Comparison of ENCODE assay signal across 18 cellular contexts in the genomic region with DNA sequence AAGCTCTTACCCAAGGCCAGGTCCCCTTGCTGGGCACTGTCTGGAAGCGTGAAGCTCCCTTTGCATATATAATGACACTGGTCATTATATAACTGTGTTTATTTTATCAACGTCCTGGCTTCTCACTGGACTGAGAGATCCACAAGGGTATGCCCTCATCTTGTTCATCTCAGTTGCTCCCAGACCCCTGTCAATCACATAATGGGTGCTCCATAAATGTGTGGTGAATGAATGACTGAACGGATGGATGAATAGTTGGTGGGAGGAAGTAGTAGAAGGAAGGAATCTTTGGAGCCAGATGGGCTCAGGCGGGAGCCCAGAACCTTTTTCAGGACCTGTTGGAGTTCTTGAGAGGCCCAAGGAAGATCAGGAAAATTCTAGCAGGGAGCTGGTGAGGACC. TPM values are rescaled to one million over a fixed set of nuclear protein-coding genes. Genes with fewer than 3 reads are reported as not detected.
DNase-seq lines count a peak whose midpoint lies in the region; ATAC-seq, FAIRE-seq and TF ChIP-seq lines count a peak whose summit lies in the region.
"Had no signal": no experiment of that assay in that cellular context is flagged by ENCODE, and none has a peak within 500 bp of the region (broad histone marks: within the 10 kb centered on the region; RNA-seq: fewer than 3 reads in every experiment).

No MANE protein-coding gene starts in this region.

- no peaks in the 10 kb centered on the region for H3K27me3 ChIP-seq in CD8-positive, alpha-beta T cell (ENCODE audit: insufficient read depth, low read length)
- no peaks in the 10 kb centered on the region for H3K27me3 ChIP-seq in naive thymus-derived CD4-positive, alpha-beta T cell (ENCODE audit: control insufficient read depth in 2 of 2, insufficient read depth in 2 of 2, low read length in 2 of 2)

- H3K4me3 ChIP-seq in CD8-positive, alpha-beta T cell (ENCODE audit: low read depth, low read length): no peak overlapping the region
- no peak overlapping the region for H3K4me3 ChIP-seq in naive thymus-derived CD4-positive, alpha-beta T cell (ENCODE audit: low read length)
- no peak overlapping the region for H3K4me3 ChIP-seq in kidney (ENCODE audit: low read length in 2 of 2)
- H3K4me3 ChIP-seq: BLaER1 treated with 17β-estradiol and CSF1 and Interleukin-3, amounts not matched to agents 10 nM and 100 nM; GM23338 had no signal

- no peak for DNase-seq in activated naive CD8-positive, alpha-beta T cell treated with anti-CD3 and anti-CD28 coated beads, Interleukin-2, amount 10 ng/mL, durations not matched to agents 7 days and 5 days
- no peak for DNase-seq in activated naive CD8-positive, alpha-beta T cell treated with anti-CD3 and anti-CD28 coated beads for 36 hours
- no peak for DNase-seq in CD8-positive, alpha-beta T cell
- DNase-seq in naive thymus-derived CD4-positive, alpha-beta T cell: no peak
- DNase-seq in kidney: no peak
- no peak for DNase-seq in glutamatergic neuron
- DNase-seq: 8988T, GF-D8, HCEC 1CT, HFFc6 had no signal

- H3K36me3 Mint-ChIP-seq in activated naive CD8-positive, alpha-beta T cell treated with anti-CD3 and anti-CD28 coated beads, Interleukin-2, amount 10 ng/mL, durations not matched to agents 7 days and 5 days: no peaks in the 10 kb centered on the region
- no peaks in the 10 kb centered on the region for H3K36me3 Mint-ChIP-seq in activated naive CD8-positive, alpha-beta T cell treated with anti-CD3 and anti-CD28 coated beads for 36 hours
- no peaks in the 10 kb centered on the region for H3K36me3 Mint-ChIP-seq in CD8-positive, alpha-beta T cell
- no peaks in the 10 kb centered on the region for H3K36me3 Mint-ChIP-seq in naive thymus-derived CD4-positive, alpha-beta T cell
- no peaks in the 10 kb centered on the region for H3K36me3 Mint-ChIP-seq in glutamatergic neuron (ENCODE audit: unreplicated experiment)

- no peak for FAIRE-seq in kidney (lab: Jason Lieb, UNC)
- FAIRE-seq: H54, HepG2 had no signal

- ATAC-seq in activated naive CD8-positive, alpha-beta T cell treated with anti-CD3 and anti-CD28 coated beads, Interleukin-2, amount 10 ng/mL, durations not matched to agents 7 days and 5 days (ENCODE audit: low read depth): no peak
- ATAC-seq in CD8-positive, alpha-beta T cell: no peak
- ATAC-seq in naive thymus-derived CD4-positive, alpha-beta T cell: no peak
- no peak for ATAC-seq in HG02885 (IDR thresholded peaks at IDR 0.05; ENCODE audit: poor library complexity, unreplicated experiment)
- ATAC-seq: GM23338, HepG2 had no signal

- POLR2A ChIA-PET in activated naive CD8-positive, alpha-beta T cell treated with anti-CD3 and anti-CD28 coated beads, Interleukin-2, amount 10 ng/mL, durations not matched to agents 7 days and 5 days (lab: Charles Lee): no interaction called here
- POLR2A ChIA-PET in CD8-positive, alpha-beta T cell (lab: Charles Lee): no interaction called here
- POLR2A ChIA-PET in naive thymus-derived CD4-positive, alpha-beta T cell (lab: Charles Lee): interaction anchor here (0.6 to 3.5 kb wide), 2 partner anchors 19 to 43 kb away, joined by 3 to 16 read pairs; a partner anchor contains a TSS

- H3K27ac Mint-ChIP-seq in activated naive CD8-positive, alpha-beta T cell treated with anti-CD3 and anti-CD28 coated beads, Interleukin-2, amount 10 ng/mL, durations not matched to agents 7 days and 5 days: peak overlapping the region; percentile 56
- H3K27ac Mint-ChIP-seq in activated naive CD8-positive, alpha-beta T cell treated with anti-CD3 and anti-CD28 coated beads for 36 hours: no peak overlapping the region
- peak overlapping the region; percentile 34 for H3K27ac Mint-ChIP-seq in CD8-positive, alpha-beta T cell
- H3K27ac Mint-ChIP-seq in naive thymus-derived CD4-positive, alpha-beta T cell: peak overlapping the region in 7 of 9 donors; percentile 4 to 99 (median 82)
- no peak overlapping the region for H3K27ac Mint-ChIP-seq in glutamatergic neuron (ENCODE audit: unreplicated experiment)
- H3K27ac Mint-ChIP-seq: GM23338, HFFc6, IgD-negative memory B cell had no signal

- H3K9me3 ChIP-seq in CD8-positive, alpha-beta T cell (ENCODE audit: low read length): no peaks in the 10 kb centered on the region
- no peaks in the 10 kb centered on the region for H3K9me3 ChIP-seq in naive thymus-derived CD4-positive, alpha-beta T cell (ENCODE audit: control insufficient read depth in 2 of 3, low read length in 3 of 3)
- no peaks in the 10 kb centered on the region for H3K9me3 ChIP-seq in kidney (ENCODE audit: control insufficient read depth in 1 of 2, low read length in 2 of 2)
- H3K9me3 ChIP-seq: BLaER1 treated with 17β-estradiol and CSF1 and Interleukin-3, amounts not matched to agents 10 nM and 100 nM had no signal

- no peaks in the 10 kb centered on the region for H3K9me3 Mint-ChIP-seq in activated naive CD8-positive, alpha-beta T cell treated with anti-CD3 and anti-CD28 coated beads, Interleukin-2, amount 10 ng/mL, durations not matched to agents 7 days and 5 days
- no peaks in the 10 kb centered on the region for H3K9me3 Mint-ChIP-seq in activated naive CD8-positive, alpha-beta T cell treated with anti-CD3 and anti-CD28 coated beads for 36 hours
- H3K9me3 Mint-ChIP-seq in CD8-positive, alpha-beta T cell: no peaks in the 10 kb centered on the region
- no peaks in the 10 kb centered on the region for H3K9me3 Mint-ChIP-seq in naive thymus-derived CD4-positive, alpha-beta T cell
- no peaks in the 10 kb centered on the region for H3K9me3 Mint-ChIP-seq in glutamatergic neuron (ENCODE audit: unreplicated experiment)
- H3K9me3 Mint-ChIP-seq: GM23338, HFFc6, IgD-negative memory B cell had no signal

- intact Hi-C loops in CD8-positive, alpha-beta T cell (cut with DNase I, micrococcal nuclease): no loop called here
- intact Hi-C loops in naive thymus-derived CD4-positive, alpha-beta T cell (cut with micrococcal nuclease): no loop called here
- intact Hi-C loops in kidney (cut with DNase I): no loop called here

- no peak for TF ChIP-seq CTCF in CD8-positive, alpha-beta T cell (IDR thresholded peaks at IDR 0.05)
- TF ChIP-seq CTCF in kidney (IDR thresholded peaks at IDR 0.05; ENCODE audit: borderline replicate concordance, extremely low read depth, insufficient read depth) (no peak), glutamatergic neuron (IDR thresholded peaks at IDR 0.05; ENCODE audit: partially characterized antibody, unreplicated experiment) (no peak)

- no peaks in the 10 kb centered on the region for H3K36me3 ChIP-seq in CD8-positive, alpha-beta T cell (ENCODE audit: insufficient read depth, low read length)
- no peaks in the 10 kb centered on the region for H3K36me3 ChIP-seq in naive thymus-derived CD4-positive, alpha-beta T cell (ENCODE audit: control insufficient read depth in 2 of 3, insufficient read depth in 3 of 3, low read length in 3 of 3)
- no peaks in the 10 kb centered on the region for H3K36me3 ChIP-seq in kidney (ENCODE audit: control insufficient read depth in 1 of 2, insufficient read depth in 2 of 2, low read length in 2 of 2)
- H3K36me3 ChIP-seq: BLaER1 treated with 17β-estradiol and CSF1 and Interleukin-3, amounts not matched to agents 10 nM and 100 nM had no signal

- peaks cover 42% of the 10 kb centered on the region for H3K4me1 ChIP-seq in CD8-positive, alpha-beta T cell (ENCODE audit: insufficient read depth, low read length)
- peaks cover 9 to 32% of the 10 kb centered on the region in 2 donors for H3K4me1 ChIP-seq in naive thymus-derived CD4-positive, alpha-beta T cell (ENCODE audit: control insufficient read depth in 2 of 2, insufficient read depth in 2 of 2, low read length in 2 of 2)
- peaks cover 0 to 8% of the 10 kb centered on the region in 2 donors for H3K4me1 ChIP-seq in kidney (ENCODE audit: control insufficient read depth in 1 of 2, insufficient read depth in 1 of 2, low read depth in 1 of 2, low read length in 2 of 2)

- peaks cover 1% of the 10 kb centered on the region for H3K27me3 Mint-ChIP-seq in activated naive CD8-positive, alpha-beta T cell treated with anti-CD3 and anti-CD28 coated beads, Interleukin-2, amount 10 ng/mL, durations not matched to agents 7 days and 5 days
- H3K27me3 Mint-ChIP-seq in activated naive CD8-positive, alpha-beta T cell treated with anti-CD3 and anti-CD28 coated beads for 36 hours: no peaks in the 10 kb centered on the region
- no peaks in the 10 kb centered on the region for H3K27me3 Mint-ChIP-seq in CD8-positive, alpha-beta T cell (ENCODE audit: low read depth)
- no peaks in the 10 kb centered on the region for H3K27me3 Mint-ChIP-seq in naive thymus-derived CD4-positive, alpha-beta T cell
- H3K27me3 Mint-ChIP-seq in glutamatergic neuron (ENCODE audit: unreplicated experiment): peaks cover 3% of the 10 kb centered on the region
- H3K27me3 Mint-ChIP-seq: IgD-negative memory B cell had no signal

- peaks cover 27% of the 10 kb centered on the region for H3K4me1 Mint-ChIP-seq in activated naive CD8-positive, alpha-beta T cell treated with anti-CD3 and anti-CD28 coated beads, Interleukin-2, amount 10 ng/mL, durations not matched to agents 7 days and 5 days
- peaks cover 25% of the 10 kb centered on the region for H3K4me1 Mint-ChIP-seq in activated naive CD8-positive, alpha-beta T cell treated with anti-CD3 and anti-CD28 coated beads for 36 hours
- H3K4me1 Mint-ChIP-seq in CD8-positive, alpha-beta T cell (ENCODE audit: low read depth): peaks cover 43% of the 10 kb centered on the region
- peaks cover 8 to 39% (median 38%) of the 10 kb centered on the region in 7 donors for H3K4me1 Mint-ChIP-seq in naive thymus-derived CD4-positive, alpha-beta T cell
- no peaks in the 10 kb centered on the region for H3K4me1 Mint-ChIP-seq in glutamatergic neuron (ENCODE audit: low read depth, unreplicated experiment)
- H3K4me1 Mint-ChIP-seq: IgD-negative memory B cell had no signal

- CTCF ChIA-PET in CD8-positive, alpha-beta T cell (lab: Charles Lee): interaction anchor here (0.5 to 5.7 kb wide), 4 partner anchors 12 to 1838 kb away, joined by 3 to 36 read pairs (median 8); no protein-coding TSS in a partner anchor
- CTCF ChIA-PET in naive thymus-derived CD4-positive, alpha-beta T cell (lab: Charles Lee): interaction anchor here (0.7 to 6.1 kb wide), 6 partner anchors 11 to 90 kb away, joined by 3 to 26 read pairs (median 5); no protein-coding TSS in a partner anchor

- no peak overlapping the region for H3K27ac ChIP-seq in CD8-positive, alpha-beta T cell (ENCODE audit: low read depth, low read length)
- H3K27ac ChIP-seq in naive thymus-derived CD4-positive, alpha-beta T cell (ENCODE audit: low read depth, low read length): no peak overlapping the region
- no peak overlapping the region for H3K27ac ChIP-seq in kidney (ENCODE audit: low read depth in 2 of 2, low read length in 2 of 2)
- H3K27ac ChIP-seq: BLaER1 treated with 17β-estradiol and CSF1 and Interleukin-3, amounts not matched to agents 10 nM and 100 nM had no signal

- no peak overlapping the region for H3K4me3 Mint-ChIP-seq in activated naive CD8-positive, alpha-beta T cell treated with anti-CD3 and anti-CD28 coated beads, Interleukin-2, amount 10 ng/mL, durations not matched to agents 7 days and 5 days
- no peak overlapping the region for H3K4me3 Mint-ChIP-seq in activated naive CD8-positive, alpha-beta T cell treated with anti-CD3 and anti-CD28 coated beads for 36 hours
- no peak overlapping the region for H3K4me3 Mint-ChIP-seq in CD8-positive, alpha-beta T cell
- peak overlapping the region in 3 of 10 donors; percentile 12 to 81 (median 74) for H3K4me3 Mint-ChIP-seq in naive thymus-derived CD4-positive, alpha-beta T cell
- H3K4me3 Mint-ChIP-seq in glutamatergic neuron (ENCODE audit: unreplicated experiment): no peak overlapping the region
- H3K4me3 Mint-ChIP-seq: GM23338, HFFc6, IgD-negative memory B cell had no signal

- H3K9ac ChIP-seq in kidney (ENCODE audit: low read length in 2 of 2): no peak overlapping the region
- H3K9ac ChIP-seq: BLaER1 treated with 17β-estradiol and CSF1 and Interleukin-3, amounts not matched to agents 10 nM and 100 nM had no signal

RNA-seq across cellular contexts. Expression of a gene that starts 7.7 kb away (rescaled TPM):
- under 1 TPM; 0.22 to 0.23 TPM for total RNA-seq in activated naive CD8-positive, alpha-beta T cell treated with anti-CD3 and anti-CD28 coated beads, Interleukin-2, amount 10 ng/mL, durations not matched to agents 7 days and 5 days
- under 1 TPM; 0.22 to 0.27 TPM for total RNA-seq in activated naive CD8-positive, alpha-beta T cell treated with anti-CD3 and anti-CD28 coated beads for 36 hours
- 1 to 10 TPM; 3.6 to 4.3 TPM for total RNA-seq in CD8-positive, alpha-beta T cell
- total RNA-seq in naive thymus-derived CD4-positive, alpha-beta T cell: under 1 TPM in 2 of 5 experiments, not detected in 3; 0.43 to 0.46 TPM
- 1 to 10 TPM in 1 of 2 donors, not detected in 1; 1.0 TPM for polyA plus RNA-seq in naive thymus-derived CD4-positive, alpha-beta T cell
- 0.31 TPM for total RNA-seq in kidney
- polyA plus RNA-seq in kidney (ENCODE audit: insufficient read depth, low read depth, low replicate concordance): 0.22 TPM
- not detected for total RNA-seq in glutamatergic neuron (ENCODE audit: unreplicated experiment)
- total RNA-seq: A673, HFFc6 had no signal
- polyA plus RNA-seq: AG04450, IgD-negative memory B cell had no signal

RNA-seq across cellular contexts. Expression of a gene that starts 42.6 kb away (rescaled TPM):
- 10 to 100 TPM; 36.9 to 43.4 TPM for total RNA-seq in activated naive CD8-positive, alpha-beta T cell treated with anti-CD3 and anti-CD28 coated beads, Interleukin-2, amount 10 ng/mL, durations not matched to agents 7 days and 5 days
- total RNA-seq in activated naive CD8-positive, alpha-beta T cell treated with anti-CD3 and anti-CD28 coated beads for 36 hours: 10 to 100 TPM; 20.9 to 22.8 TPM
- 10 to 100 TPM; 63.1 to 72.9 TPM for total RNA-seq in CD8-positive, alpha-beta T cell
- 10 to 100 TPM; 31.0 to 68.8 (median 61.8) TPM for total RNA-seq in naive thymus-derived CD4-positive, alpha-beta T cell
- 10 to 100 TPM; 32.9 to 41.0 TPM for polyA plus RNA-seq in naive thymus-derived CD4-positive, alpha-beta T cell
- 34.4 TPM for total RNA-seq in kidney
- polyA plus RNA-seq in kidney (ENCODE audit: insufficient read depth, low read depth, low replicate concordance): 23.3 TPM
- total RNA-seq in glutamatergic neuron (ENCODE audit: unreplicated experiment): 48.5 TPM

Comparison
In these comparisons a context has a peak if more than half of its experiments do, and no peak if none do; other contexts are left out.
1. H3K27ac Mint-ChIP-seq: peak in activated naive CD8-positive, alpha-beta T cell treated with anti-CD3 and anti-CD28 coated beads, Interleukin-2, amount 10 ng/mL, durations not matched to agents 7 days and 5 days (single experiment), CD8-positive, alpha-beta T cell (single experiment) and naive thymus-derived CD4-positive, alpha-beta T cell (7 of 9); none in activated naive CD8-positive, alpha-beta T cell treated with anti-CD3 and anti-CD28 coated beads for 36 hours (single experiment) and glutamatergic neuron (single experiment).